16 cellular contexts compared by ENCODE assay signal in genomic region chr1:236149003-236149595, GRCh38. TPM values are rescaled to one million over a fixed set of nuclear protein-coding genes. Genes with fewer than 3 reads are reported as not detected.
DNase-seq lines count a peak whose midpoint lies in the region; ATAC-seq and TF ChIP-seq lines count a peak whose summit lies in the region.
"Had no signal": no experiment of that assay in that cellular context is flagged by ENCODE, and none has a peak within 500 bp of the region (broad histone marks: within the 10 kb centered on the region; RNA-seq: fewer than 3 reads in every experiment).

No MANE protein-coding gene starts in this region.

- H3K9me3 Mint-ChIP-seq in glutamatergic neuron (ENCODE audit: unreplicated experiment) (peaks cover 6% of the 10 kb centered on the region), neural progenitor cell (no peaks in the 10 kb centered on the region)
- no peaks in the 10 kb centered on the region for H3K9me3 Mint-ChIP-seq in CD4-positive, alpha-beta memory T cell
- H3K9me3 Mint-ChIP-seq: CD14-positive monocyte had no signal

- H3K4me1 Mint-ChIP-seq in T-helper 17 cell (peaks cover 45% of the 10 kb centered on the region), glutamatergic neuron (ENCODE audit: low read depth, unreplicated experiment) (peaks cover 53% of the 10 kb centered on the region), neural progenitor cell (peaks cover 33% of the 10 kb centered on the region)
- peaks cover 21 to 38% (median 25%) of the 10 kb centered on the region in 4 donors for H3K4me1 Mint-ChIP-seq in CD4-positive, alpha-beta memory T cell

- peaks cover 3% of the 10 kb centered on the region for H3K36me3 Mint-ChIP-seq in T-helper 17 cell (ENCODE audit: low read depth)
- no peaks in the 10 kb centered on the region for H3K36me3 Mint-ChIP-seq in glutamatergic neuron (ENCODE audit: unreplicated experiment)
- H3K36me3 Mint-ChIP-seq in neural progenitor cell = peaks cover 4% of the 10 kb centered on the region
- peaks cover 0 to 3% of the 10 kb centered on the region in 2 donors for H3K36me3 Mint-ChIP-seq in CD4-positive, alpha-beta memory T cell

- H4K20me1 ChIP-seq in BLaER1 treated with 17β-estradiol and CSF1 and Interleukin-3, amounts not matched to agents 10 nM and 100 nM = peaks cover 81 to 100% (median 100%) of the 10 kb centered on the region in 11 experiments
- H4K20me1 ChIP-seq in neural progenitor cell (ENCODE audit: low read depth) = peaks cover 6% of the 10 kb centered on the region

- H3K27ac Mint-ChIP-seq in T-helper 17 cell (peak overlapping the region; percentile 19), glutamatergic neuron (ENCODE audit: unreplicated experiment) (peak overlapping the region; percentile 79), neural progenitor cell (peak overlapping the region; percentile 79)
- H3K27ac Mint-ChIP-seq in CD4-positive, alpha-beta memory T cell = no peak overlapping the region

- no peak overlapping the region for H3K4me3 ChIP-seq in BLaER1 treated with 17β-estradiol and CSF1 and Interleukin-3, amounts not matched to agents 10 nM and 100 nM
- H3K4me3 ChIP-seq in neural progenitor cell = no peak overlapping the region
- H3K4me3 ChIP-seq in CD4-positive, alpha-beta memory T cell (ENCODE audit: low read length in 2 of 2) = no peak overlapping the region
- H3K4me3 ChIP-seq: A549, PC-9 had no signal

- DNase-seq in T-helper 17 cell = no peak
- no peak for DNase-seq in glutamatergic neuron
- no peak for DNase-seq in neural progenitor cell (ENCODE audit: low spot score)
- no peak for DNase-seq in DMS79 (lab: John Stamatoyannopoulos, UW)
- no peak for DNase-seq in CD4-positive, alpha-beta memory T cell
- DNase-seq in DMS53 (lab: John Stamatoyannopoulos, UW) = no peak
- DNase-seq: GDM1, Karpas-422, MM.1S, NCI-H1105, NCI-H187, PC-9 had no signal

- no peak overlapping the region; a peak in 1 of 22 replicates for H3K9ac ChIP-seq in BLaER1 treated with 17β-estradiol and CSF1 and Interleukin-3, amounts not matched to agents 10 nM and 100 nM
- H3K9ac ChIP-seq in neural progenitor cell = no peak overlapping the region

- peaks cover 30 to 86% (median 47%) of the 10 kb centered on the region in 10 experiments for H3K4me1 ChIP-seq in BLaER1 treated with 17β-estradiol and CSF1 and Interleukin-3, amounts not matched to agents 10 nM and 100 nM
- H3K4me1 ChIP-seq in neural progenitor cell = peaks cover 7% of the 10 kb centered on the region
- peaks cover 10% of the 10 kb centered on the region for H3K4me1 ChIP-seq in CD4-positive, alpha-beta memory T cell (ENCODE audit: insufficient read depth, low read length)
- H3K4me1 ChIP-seq: A549 had no signal

- no peaks in the 10 kb centered on the region for H3F3A ChIP-seq in neural progenitor cell (ENCODE audit: low read depth)

- ATAC-seq in T-helper 17 cell = no peak
- no peak for ATAC-seq in HG02571 (IDR thresholded peaks at IDR 0.05; ENCODE audit: unreplicated experiment)
- ATAC-seq: A549 had no signal

- no peaks in the 10 kb centered on the region for H3K9me3 ChIP-seq in BLaER1 treated with 17β-estradiol and CSF1 and Interleukin-3, amounts not matched to agents 10 nM and 100 nM (replicated peaks in 1 of 11)
- H3K9me3 ChIP-seq in T-helper 17 cell (ENCODE audit: control insufficient read depth, low read length, poor library complexity, severe bottlenecking) = no peaks in the 10 kb centered on the region
- H3K9me3 ChIP-seq in neural progenitor cell (ENCODE audit: low read depth) = no peaks in the 10 kb centered on the region
- no peaks in the 10 kb centered on the region for H3K9me3 ChIP-seq in CD4-positive, alpha-beta memory T cell (ENCODE audit: control insufficient read depth in 1 of 2, low read length in 2 of 2)
- H3K9me3 ChIP-seq: A549 had no signal

- H3K4me2 ChIP-seq in BLaER1 treated with 17β-estradiol and CSF1 and Interleukin-3, amounts not matched to agents 10 nM and 100 nM = peak overlapping the region in 8 of 11 experiments; percentile 0 to 98 (median 44); a peak in 9 of 22 replicates
- H3K4me2 ChIP-seq in neural progenitor cell = no peak overlapping the region
- H3K4me2 ChIP-seq: A549, PC-9 had no signal

- TF ChIP-seq CTCF in glutamatergic neuron (IDR thresholded peaks at IDR 0.05; ENCODE audit: partially characterized antibody, unreplicated experiment) = no peak
- TF ChIP-seq CTCF in neural progenitor cell (IDR thresholded peaks at IDR 0.05) = no peak

- H3K4me3 Mint-ChIP-seq in T-helper 17 cell = no peak overlapping the region
- H3K4me3 Mint-ChIP-seq in glutamatergic neuron (ENCODE audit: unreplicated experiment) = peak overlapping the region; percentile 50
- no peak overlapping the region for H3K4me3 Mint-ChIP-seq in neural progenitor cell
- H3K4me3 Mint-ChIP-seq in CD4-positive, alpha-beta memory T cell = no peak overlapping the region
- H3K4me3 Mint-ChIP-seq: CD14-positive monocyte had no signal

- no peaks in the 10 kb centered on the region for H3K79me2 ChIP-seq in neural progenitor cell (ENCODE audit: low read depth)

- H3K27ac ChIP-seq in BLaER1 treated with 17β-estradiol and CSF1 and Interleukin-3, amounts not matched to agents 10 nM and 100 nM = no peak overlapping the region
- no peak overlapping the region for H3K27ac ChIP-seq in neural progenitor cell
- H3K27ac ChIP-seq in CD4-positive, alpha-beta memory T cell (ENCODE audit: low read depth, low read length) = no peak overlapping the region
- H3K27ac ChIP-seq: A549, PC-9 had no signal

- H3K27me3 ChIP-seq in BLaER1 treated with 17β-estradiol and CSF1 and Interleukin-3, amounts not matched to agents 10 nM and 100 nM = 0 out of 22 replicates have a peak, but pooled peaks cover 0 to 6% (median 0%) of the 10 kb centered on the region in 11 experiments
- peaks cover 15% of the 10 kb centered on the region for H3K27me3 ChIP-seq in neural progenitor cell
- no peaks in the 10 kb centered on the region for H3K27me3 ChIP-seq in CD4-positive, alpha-beta memory T cell (ENCODE audit: insufficient read depth, low read length)

- no peaks in the 10 kb centered on the region for H3K27me3 Mint-ChIP-seq in T-helper 17 cell
- H3K27me3 Mint-ChIP-seq in glutamatergic neuron (ENCODE audit: unreplicated experiment) = peaks cover 7% of the 10 kb centered on the region
- peaks cover 10% of the 10 kb centered on the region for H3K27me3 Mint-ChIP-seq in neural progenitor cell (ENCODE audit: insufficient read depth, low read depth)
- H3K27me3 Mint-ChIP-seq in CD4-positive, alpha-beta memory T cell = no peaks in the 10 kb centered on the region

- CTCF ChIA-PET in CD4-positive, alpha-beta memory T cell (lab: Charles Lee; ENCODE audit: partially characterized antibody) = no interaction called here

- intact Hi-C loops in CD4-positive, alpha-beta memory T cell (cut with micrococcal nuclease) = no loop called here

- no peak overlapping the region for H2AFZ ChIP-seq in neural progenitor cell (replicated peaks)
- H2AFZ ChIP-seq: PC-9 had no signal

- H3K36me3 ChIP-seq in BLaER1 treated with 17β-estradiol and CSF1 and Interleukin-3, amounts not matched to agents 10 nM and 100 nM = peaks cover 0 to 68% (median 0%) of the 10 kb centered on the region in 11 experiments; a peak in 6 of 22 replicates
- no peaks in the 10 kb centered on the region for H3K36me3 ChIP-seq in neural progenitor cell
- H3K36me3 ChIP-seq in CD4-positive, alpha-beta memory T cell (ENCODE audit: insufficient read depth, low read length) = no peaks in the 10 kb centered on the region

- POLR2A ChIA-PET in CD4-positive, alpha-beta memory T cell (lab: Charles Lee; ENCODE audit: partially characterized antibody) = no interaction called here

RNA-seq across cellular contexts. Expression of gene GPR137B, which starts 6.8 kb away (rescaled TPM):
- total RNA-seq in T-helper 17 cell (10 to 100 TPM; 13.6 to 14.3 TPM), glutamatergic neuron (ENCODE audit: unreplicated experiment) (22.5 TPM), neural progenitor cell (ENCODE audit: low replicate concordance) (4.3 and 4.5 TPM in 2 replicates)
- total RNA-seq in CD4-positive, alpha-beta memory T cell = 10 to 100 TPM; 11.0 to 11.8 TPM
- 1 to 10 TPM; 4.1 to 5.7 TPM for polyA plus RNA-seq in CD4-positive, alpha-beta memory T cell
- total RNA-seq: PC-9 had no signal

Comparison
In these comparisons a context has a peak if more than half of its experiments do, and no peak if none do; other contexts are left out.
1. H3K27ac Mint-ChIP-seq: peak in T-helper 17 cell (single experiment), glutamatergic neuron (single experiment) and neural progenitor cell (single experiment); none in CD4-positive, alpha-beta memory T cell (0 of 7).